Comparison of ENCODE assay signal across 1 cellular context in the genomic region with DNA sequence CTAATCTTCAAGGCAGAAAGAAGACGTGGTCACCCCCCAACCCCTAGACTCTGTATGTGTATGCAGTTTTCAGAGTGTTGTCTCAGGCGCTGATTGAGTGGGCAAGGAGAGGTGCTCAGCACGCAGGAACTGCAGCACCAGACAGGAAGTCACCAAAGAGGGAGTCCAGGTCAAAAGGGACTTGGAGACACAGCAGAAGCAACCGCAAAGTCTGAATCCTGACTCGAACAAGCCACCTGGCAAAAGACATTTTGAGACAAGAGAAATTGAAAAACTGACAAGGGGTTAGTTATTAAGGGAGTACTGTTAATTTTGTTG.
TF ChIP-seq lines count a peak whose summit lies in the region.

No MANE protein-coding gene starts in this region.

TF ChIP-seq in HepG2, 621 proteins besides CTCF, POLR2A, EP300 and RAD21 (continued from another document):
- TF ChIP-seq, protein P1, sequence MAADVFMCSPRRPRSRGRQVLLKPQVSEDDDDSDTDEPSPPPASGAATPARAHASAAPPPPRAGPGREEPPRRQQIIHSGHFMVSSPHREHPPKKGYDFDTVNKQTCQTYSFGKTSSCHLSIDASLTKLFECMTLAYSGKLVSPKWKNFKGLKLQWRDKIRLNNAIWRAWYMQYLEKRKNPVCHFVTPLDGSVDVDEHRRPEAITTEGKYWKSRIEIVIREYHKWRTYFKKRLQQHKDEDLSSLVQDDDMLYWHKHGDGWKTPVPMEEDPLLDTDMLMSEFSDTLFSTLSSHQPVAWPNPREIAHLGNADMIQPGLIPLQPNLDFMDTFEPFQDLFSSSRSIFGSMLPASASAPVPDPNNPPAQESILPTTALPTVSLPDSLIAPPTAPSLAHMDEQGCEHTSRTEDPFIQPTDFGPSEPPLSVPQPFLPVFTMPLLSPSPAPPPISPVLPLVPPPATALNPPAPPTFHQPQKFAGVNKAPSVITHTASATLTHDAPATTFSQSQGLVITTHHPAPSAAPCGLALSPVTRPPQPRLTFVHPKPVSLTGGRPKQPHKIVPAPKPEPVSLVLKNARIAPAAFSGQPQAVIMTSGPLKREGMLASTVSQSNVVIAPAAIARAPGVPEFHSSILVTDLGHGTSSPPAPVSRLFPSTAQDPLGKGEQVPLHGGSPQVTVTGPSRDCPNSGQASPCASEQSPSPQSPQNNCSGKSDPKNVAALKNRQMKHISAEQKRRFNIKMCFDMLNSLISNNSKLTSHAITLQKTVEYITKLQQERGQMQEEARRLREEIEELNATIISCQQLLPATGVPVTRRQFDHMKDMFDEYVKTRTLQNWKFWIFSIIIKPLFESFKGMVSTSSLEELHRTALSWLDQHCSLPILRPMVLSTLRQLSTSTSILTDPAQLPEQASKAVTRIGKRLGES (CRISPR knock-in tag; IDR thresholded peaks at IDR 0.05; ENCODE audit: borderline replicate concordance) = no peak
- TF ChIP-seq ZMAT3 (CRISPR knock-in tag; conservative IDR thresholded peaks at IDR 0.05) (0 out of 2 replicates have a peak, but pooled peaks have one; percentile 17), SALL1 (CRISPR knock-in tag; IDR thresholded peaks at IDR 0.05) (peak; percentile 27; the same call in 1 of the 2 replicates), CREB1 (IDR thresholded peaks at IDR 0.05) (no peak), CREB1 (CRISPR knock-in tag; IDR thresholded peaks at IDR 0.05) (no peak), CBX5 (CRISPR knock-in tag; IDR thresholded peaks at IDR 0.05; ENCODE audit: borderline replicate concordance) (no peak), PRPF4 (IDR thresholded peaks at IDR 0.05; ENCODE audit: low read depth, low read length, poor library complexity, severe bottlenecking) (no peak), SNRNP70 (IDR thresholded peaks at IDR 0.05; ENCODE audit: low read depth, low read length) (no peak), GABPA (IDR thresholded peaks at IDR 0.05; ENCODE audit: low read depth, low read length) (no peak), GABPA (CRISPR knock-in tag; IDR thresholded peaks at IDR 0.05; ENCODE audit: low read depth) (peak; percentile 72), KDM2A (CRISPR knock-in tag; IDR thresholded peaks at IDR 0.05; ENCODE audit: borderline replicate concordance, low read depth) (peak; percentile 37; the same call in 1 of the 2 replicates), KLF12 (CRISPR knock-in tag; IDR thresholded peaks at IDR 0.05; ENCODE audit: borderline replicate concordance) (no peak), KDM6A (CRISPR knock-in tag; IDR thresholded peaks at IDR 0.05; ENCODE audit: low read depth) (no peak), ZNF564 (CRISPR knock-in tag; IDR thresholded peaks at IDR 0.05) (0 out of 2 replicates have a peak, but pooled peaks have one; percentile 69), RBM39 (IDR thresholded peaks at IDR 0.05; ENCODE audit: low read depth, low read length, poor library complexity, severe bottlenecking) (no peak), ZBTB7B (CRISPR knock-in tag; IDR thresholded peaks at IDR 0.05) (0 out of 2 replicates have a peak, but pooled peaks have one; percentile 7), KLF11 (CRISPR knock-in tag; IDR thresholded peaks at IDR 0.05) (peak; percentile 44; the same call in 1 of the 2 replicates), NCOA2 (CRISPR knock-in tag; IDR thresholded peaks at IDR 0.05) (no peak), GABPB1 (CRISPR knock-in tag; IDR thresholded peaks at IDR 0.05) (peak; percentile 70), RBFOX2 (IDR thresholded peaks at IDR 0.05; ENCODE audit: low read depth, low read length) (peak; percentile 43)
- TF ChIP-seq, protein P2, sequence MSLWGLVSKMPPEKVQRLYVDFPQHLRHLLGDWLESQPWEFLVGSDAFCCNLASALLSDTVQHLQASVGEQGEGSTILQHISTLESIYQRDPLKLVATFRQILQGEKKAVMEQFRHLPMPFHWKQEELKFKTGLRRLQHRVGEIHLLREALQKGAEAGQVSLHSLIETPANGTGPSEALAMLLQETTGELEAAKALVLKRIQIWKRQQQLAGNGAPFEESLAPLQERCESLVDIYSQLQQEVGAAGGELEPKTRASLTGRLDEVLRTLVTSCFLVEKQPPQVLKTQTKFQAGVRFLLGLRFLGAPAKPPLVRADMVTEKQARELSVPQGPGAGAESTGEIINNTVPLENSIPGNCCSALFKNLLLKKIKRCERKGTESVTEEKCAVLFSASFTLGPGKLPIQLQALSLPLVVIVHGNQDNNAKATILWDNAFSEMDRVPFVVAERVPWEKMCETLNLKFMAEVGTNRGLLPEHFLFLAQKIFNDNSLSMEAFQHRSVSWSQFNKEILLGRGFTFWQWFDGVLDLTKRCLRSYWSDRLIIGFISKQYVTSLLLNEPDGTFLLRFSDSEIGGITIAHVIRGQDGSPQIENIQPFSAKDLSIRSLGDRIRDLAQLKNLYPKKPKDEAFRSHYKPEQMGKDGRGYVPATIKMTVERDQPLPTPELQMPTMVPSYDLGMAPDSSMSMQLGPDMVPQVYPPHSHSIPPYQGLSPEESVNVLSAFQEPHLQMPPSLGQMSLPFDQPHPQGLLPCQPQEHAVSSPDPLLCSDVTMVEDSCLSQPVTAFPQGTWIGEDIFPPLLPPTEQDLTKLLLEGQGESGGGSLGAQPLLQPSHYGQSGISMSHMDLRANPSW (CRISPR knock-in tag; IDR thresholded peaks at IDR 0.05; ENCODE audit: borderline replicate concordance) = 0 out of 2 replicates have a peak, but pooled peaks have one; percentile 53
